Comparison of ENCODE assay signal across 12 cellular contexts in the genomic region with DNA sequence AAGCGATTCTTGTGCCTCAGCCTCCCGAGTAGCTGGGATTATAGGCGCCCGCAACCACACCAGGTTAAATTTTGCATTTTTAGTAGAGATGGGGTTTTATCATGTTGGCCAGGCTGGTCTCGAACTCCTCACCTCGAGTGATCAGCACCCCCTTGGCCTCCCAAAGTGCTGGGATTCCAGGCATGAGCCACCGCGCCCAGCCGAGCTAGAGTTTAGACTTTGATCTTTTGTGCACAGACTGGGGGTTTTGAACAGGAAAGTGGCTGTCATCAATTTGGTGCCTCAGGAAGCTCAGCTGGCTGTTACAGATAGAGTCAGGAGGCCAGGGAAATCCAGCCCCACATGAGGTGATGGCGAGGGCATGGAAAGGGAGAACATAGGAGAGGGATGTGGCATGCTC. TPM values are rescaled to one million over a fixed set of nuclear protein-coding genes. Genes with fewer than 3 reads are reported as not detected.
A peak's percentile ranks its signal among the peaks of the same experiment; 100 is the strongest.
DNase-seq lines count a peak whose midpoint lies in the region; ATAC-seq and TF ChIP-seq lines count a peak whose summit lies in the region.
"Had no signal": no experiment of that assay in that cellular context is flagged by ENCODE, and none has a peak within 500 bp of the region (broad histone marks: within the 10 kb centered on the region; RNA-seq: fewer than 3 reads in every experiment).

No MANE protein-coding gene starts in this region.

- H2AK5ac ChIP-seq in IMR-90 (ENCODE audit: low read depth, low read length) = no peak overlapping the region

- no peaks in the 10 kb centered on the region for H3K79me1 ChIP-seq in IMR-90 (ENCODE audit: low read depth in 1 of 2, low read length in 2 of 2)

- ATAC-seq in IMR-90 (ENCODE audit: low read depth) (no peak), left lobe of liver (peak; percentile 32), sciatic nerve (no peak)

- no peak overlapping the region for H2BK120ac ChIP-seq in IMR-90 (ENCODE audit: low read depth, low read length)

- no peak overlapping the region for H4K5ac ChIP-seq in IMR-90 (ENCODE audit: low read depth, low read length)

- H3K27ac ChIP-seq in IMR-90 (ENCODE audit: insufficient read depth, low read length) (no peak overlapping the region), coronary artery (no peak overlapping the region)
- H3K27ac ChIP-seq: BLaER1 treated with 17β-estradiol and CSF1 and Interleukin-3, amounts not matched to agents 10 nM and 100 nM; HL-60 had no signal

- no peaks in the 10 kb centered on the region for H3K4me1 ChIP-seq in IMR-90 (ENCODE audit: control insufficient read depth, insufficient read depth, low read length)
- H3K4me1 ChIP-seq: BLaER1 treated with 17β-estradiol and CSF1 and Interleukin-3, amounts not matched to agents 10 nM and 100 nM had no signal

- no peak overlapping the region for H2AK9ac ChIP-seq in IMR-90 (replicated peaks; ENCODE audit: low read depth, low read length, poor library complexity)

- H2BK20ac ChIP-seq in IMR-90 (ENCODE audit: low read depth, low read length) = no peak overlapping the region

- H3K14ac ChIP-seq in IMR-90 (replicated peaks; ENCODE audit: low read depth, low read length) = no peak overlapping the region

- peaks cover 29% of the 10 kb centered on the region for H3K27me3 ChIP-seq in IMR-90 (ENCODE audit: control insufficient read depth, insufficient read depth, low read length)
- H3K27me3 ChIP-seq: BLaER1 treated with 17β-estradiol and CSF1 and Interleukin-3, amounts not matched to agents 10 nM and 100 nM had no signal

- H2AFZ ChIP-seq in IMR-90 (replicated peaks; ENCODE audit: low read length, poor library complexity) = peak overlapping the region; percentile 25

- no peaks in the 10 kb centered on the region for H3K36me3 ChIP-seq in IMR-90 (ENCODE audit: control insufficient read depth, insufficient read depth, low read length)
- H3K36me3 ChIP-seq: BLaER1 treated with 17β-estradiol and CSF1 and Interleukin-3, amounts not matched to agents 10 nM and 100 nM had no signal

- DNase-seq in IMR-90 (no peak), coronary artery (ENCODE audit: low spot score) (peak; percentile 17), left lobe of liver (ENCODE audit: low spot score) (no peak), mucosa of gallbladder (ENCODE audit: low spot score) (peak; percentile 34), SKM-1 (lab: John Stamatoyannopoulos, UW; ENCODE audit: unreplicated experiment) (no peak), sciatic nerve (ENCODE audit: low spot score) (no peak), inferior parietal cortex (ENCODE audit: extremely low spot score) (no peak)
- DNase-seq in activated T-cell treated with anti-CD3 and anti-CD28 coated beads, Interleukin-2, amount 50 U/mL, for 1 hour = no peak
- DNase-seq: ACHN; CD4-positive, CD25-positive, alpha-beta regulatory T cell had no signal

- no peak overlapping the region for H3K4ac ChIP-seq in IMR-90 (ENCODE audit: low read depth, low read length)

- TF ChIP-seq CTCF in IMR-90 (conservative IDR thresholded peaks at IDR 0.05; ENCODE audit: low read depth, low read length) = no peak
- no peak for TF ChIP-seq CTCF in coronary artery (IDR thresholded peaks at IDR 0.05)

- WGBS in IMR-90 (ENCODE audit: extremely low coverage in 2 of 2, insufficient read length in 1 of 2), 2 experiments = 100% methylated on average over 3 of the region's 10 CpGs; no CpG with 5 or more reads in 1 of the 2 experiments

- H3K9ac ChIP-seq in IMR-90 (ENCODE audit: low read depth, low read length) = no peak overlapping the region
- H3K9ac ChIP-seq: BLaER1 treated with 17β-estradiol and CSF1 and Interleukin-3, amounts not matched to agents 10 nM and 100 nM had no signal

- H2BK15ac ChIP-seq in IMR-90 (ENCODE audit: low read depth, low read length) = no peak overlapping the region

- no peaks in the 10 kb centered on the region; the same call in 1 of the 2 replicates for H3K9me3 ChIP-seq in IMR-90 (ENCODE audit: control insufficient read depth, insufficient read depth, low read length)
- H3K9me3 ChIP-seq: BLaER1 treated with 17β-estradiol and CSF1 and Interleukin-3, amounts not matched to agents 10 nM and 100 nM had no signal

- no peak for TF ChIP-seq RAD21 in IMR-90 (IDR thresholded peaks at IDR 0.05; ENCODE audit: low read length)

- H3K56ac ChIP-seq in IMR-90 (ENCODE audit: extremely low read depth, insufficient read depth, low read length) = no peak overlapping the region

- no peak overlapping the region for H2BK5ac ChIP-seq in IMR-90 (ENCODE audit: low read depth, low read length, poor library complexity, severe bottlenecking)

- no peak overlapping the region for H3K4me2 ChIP-seq in IMR-90 (ENCODE audit: low read depth, low read length)
- H3K4me2 ChIP-seq: BLaER1 treated with 17β-estradiol and CSF1 and Interleukin-3, amounts not matched to agents 10 nM and 100 nM had no signal

- H4K91ac ChIP-seq in IMR-90 (ENCODE audit: insufficient read depth, low read depth, low read length) = no peak overlapping the region

- H3K9me1 ChIP-seq in IMR-90 (ENCODE audit: insufficient read depth, low read length) = no peaks in the 10 kb centered on the region

- POLR2A ChIA-PET in IMR-90 (lab: Charles Lee; ENCODE audit: unreplicated experiment) = no interaction called here

- no peak overlapping the region for H3K18ac ChIP-seq in IMR-90 (ENCODE audit: low read depth, low read length)

- dilution Hi-C loops in IMR-90 (cut with HindIII; ENCODE audit: low sequenced_read_pairs, unreplicated experiment) = no loop called here

- H4K20me1 ChIP-seq in IMR-90 (ENCODE audit: insufficient read depth, low read length) = no peaks in the 10 kb centered on the region
- H4K20me1 ChIP-seq: BLaER1 treated with 17β-estradiol and CSF1 and Interleukin-3, amounts not matched to agents 10 nM and 100 nM had no signal

- intact Hi-C loops in IMR-90 (cut with micrococcal nuclease) (no loop called here), sciatic nerve (cut with DNase I) (no loop called here)

- in situ Hi-C loops in IMR-90 (cut with MboI; ENCODE audit: low sequenced_read_pairs) = loop anchor here (5.0 kb wide), 1 partner anchor 106 kb away; no protein-coding TSS in a partner anchor

- H3K4me3 ChIP-seq in IMR-90 (ENCODE audit: insufficient read depth, low read depth, low read length) (no peak overlapping the region), coronary artery (no peak overlapping the region)
- H3K4me3 ChIP-seq: BLaER1 treated with 17β-estradiol and CSF1 and Interleukin-3, amounts not matched to agents 10 nM and 100 nM had no signal

- CTCF ChIA-PET in IMR-90 (lab: Yijun Ruan, JAX) = interaction anchor here (1.5 kb wide), 1 partner anchor 111 kb away, joined by 3 read pairs; no protein-coding TSS in a partner anchor

- H3K23ac ChIP-seq in IMR-90 (ENCODE audit: low read depth, low read length) = no peak overlapping the region

- no TSS peak for BruUV-seq in IMR-90 (replicated peaks; lab: Mats Ljungman, UMichigan)

- H4K8ac ChIP-seq in IMR-90 (ENCODE audit: low read depth in 2 of 2, low read length in 2 of 2) = no peak overlapping the region

- TF ChIP-seq POLR2A in IMR-90 (IDR thresholded peaks at IDR 0.05; ENCODE audit: low read depth, low read length) = no peak

TF ChIP-seq in IMR-90, 13 proteins besides CTCF, POLR2A, EP300 and RAD21:
- TF ChIP-seq RFX5 (IDR thresholded peaks at IDR 0.05; ENCODE audit: low read depth, low read length) = no peak
- no peak for TF ChIP-seq MXI1 (IDR thresholded peaks at IDR 0.05; ENCODE audit: borderline replicate concordance, low read depth, low read length)
- no peak for TF ChIP-seq CEBPB (IDR thresholded peaks at IDR 0.05; ENCODE audit: low read depth, low read length)
- no peak for TF ChIP-seq NFE2L2 (IDR thresholded peaks at IDR 0.05; ENCODE audit: low read depth, low read length)
- no peak for TF ChIP-seq CHD1 (IDR thresholded peaks at IDR 0.05; ENCODE audit: low read depth, low read length)
- TF ChIP-seq RCOR1 (IDR thresholded peaks at IDR 0.05; ENCODE audit: insufficient replicate concordance, low read length) = no peak
- no peak for TF ChIP-seq BHLHE40 (IDR thresholded peaks at IDR 0.05; ENCODE audit: low read depth, low read length)
- TF ChIP-seq, protein P1, sequence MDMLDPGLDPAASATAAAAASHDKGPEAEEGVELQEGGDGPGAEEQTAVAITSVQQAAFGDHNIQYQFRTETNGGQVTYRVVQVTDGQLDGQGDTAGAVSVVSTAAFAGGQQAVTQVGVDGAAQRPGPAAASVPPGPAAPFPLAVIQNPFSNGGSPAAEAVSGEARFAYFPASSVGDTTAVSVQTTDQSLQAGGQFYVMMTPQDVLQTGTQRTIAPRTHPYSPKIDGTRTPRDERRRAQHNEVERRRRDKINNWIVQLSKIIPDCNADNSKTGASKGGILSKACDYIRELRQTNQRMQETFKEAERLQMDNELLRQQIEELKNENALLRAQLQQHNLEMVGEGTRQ (IDR thresholded peaks at IDR 0.05; ENCODE audit: low read depth, low read length) = no peak

RNA-seq across cellular contexts. Expression of gene IREB2, which starts 19.3 kb away (rescaled TPM):
- total RNA-seq in IMR-90 (2012; rRNA removed) (12.2 and 23.6 TPM in 2 replicates), left lobe of liver (25.1 TPM), mucosa of gallbladder (45.5 TPM), sciatic nerve (65.0 TPM)
- 10.0 and 13.5 TPM in 2 replicates for polyA plus RNA-seq in IMR-90 (2012; rRNA removed)
- polyA plus RNA-seq in IMR-90 (2012; cell fraction: cytosol; rRNA removed) = 2.5 and 3.2 TPM in 2 replicates
- polyA plus RNA-seq in IMR-90 (2012; cell fraction: nucleus; rRNA removed; ENCODE audit: low replicate concordance) = 5.7 and 23.7 TPM in 2 replicates

Comparison
In these comparisons a context has a peak if more than half of its experiments do, and no peak if none do; other contexts are left out.
1. DNase-seq: peak in coronary artery (single experiment) and mucosa of gallbladder (single experiment); none in IMR-90 (single experiment), left lobe of liver (single experiment), SKM-1 (single experiment), sciatic nerve (single experiment), activated T-cell treated with anti-CD3 and anti-CD28 coated beads, Interleukin-2, amount 50 U/mL, for 1 hour (single experiment) and inferior parietal cortex (single experiment).